8 cellular contexts compared by ENCODE assay signal in the genomic region with DNA sequence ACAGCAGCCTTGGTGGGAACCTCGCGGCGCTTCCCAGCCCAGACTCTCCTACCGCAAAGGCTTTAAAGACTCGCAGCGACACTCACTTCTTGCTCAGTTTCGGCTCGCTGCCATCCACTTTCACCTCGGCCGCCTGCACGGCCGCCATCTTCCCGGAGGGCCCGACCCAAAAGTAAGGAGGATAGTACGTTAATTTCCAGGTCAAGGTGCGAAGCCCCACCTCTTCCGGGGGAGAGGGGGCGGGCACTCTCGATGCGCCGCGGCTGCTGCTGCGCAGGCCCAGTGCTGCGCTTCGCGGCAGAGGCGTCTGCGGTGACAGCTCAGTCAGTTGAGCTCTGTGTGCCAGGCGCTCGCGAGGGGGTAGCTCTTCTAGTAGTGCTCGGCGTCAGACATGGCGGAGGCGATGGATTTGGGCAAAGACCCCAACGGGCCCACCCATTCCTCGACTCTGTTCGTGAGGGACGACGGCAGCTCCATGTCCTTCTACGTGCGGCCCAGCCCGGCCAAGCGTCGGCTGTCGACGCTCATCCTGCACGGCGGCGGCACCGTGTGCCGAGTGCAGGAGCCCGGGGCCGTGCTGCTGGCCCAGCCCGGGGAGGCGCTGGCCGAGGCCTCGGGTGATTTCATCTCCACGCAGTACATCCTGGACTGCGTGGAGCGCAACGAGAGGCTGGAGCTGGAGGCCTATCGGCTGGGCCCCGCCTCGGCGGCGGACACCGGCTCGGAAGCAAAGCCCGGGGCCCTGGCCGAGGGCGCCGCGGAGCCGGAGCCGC. TPM values are rescaled to one million over a fixed set of nuclear protein-coding genes. Genes with fewer than 3 reads are reported as not detected.
DNase-seq lines count a peak whose midpoint lies in the region; ATAC-seq and TF ChIP-seq lines count a peak whose summit lies in the region.

A gene (minus strand): TSS at position 174 of the 773 bp plus-strand sequence. CDS start 26 bp downstream, at position 148.
A gene with protein sequence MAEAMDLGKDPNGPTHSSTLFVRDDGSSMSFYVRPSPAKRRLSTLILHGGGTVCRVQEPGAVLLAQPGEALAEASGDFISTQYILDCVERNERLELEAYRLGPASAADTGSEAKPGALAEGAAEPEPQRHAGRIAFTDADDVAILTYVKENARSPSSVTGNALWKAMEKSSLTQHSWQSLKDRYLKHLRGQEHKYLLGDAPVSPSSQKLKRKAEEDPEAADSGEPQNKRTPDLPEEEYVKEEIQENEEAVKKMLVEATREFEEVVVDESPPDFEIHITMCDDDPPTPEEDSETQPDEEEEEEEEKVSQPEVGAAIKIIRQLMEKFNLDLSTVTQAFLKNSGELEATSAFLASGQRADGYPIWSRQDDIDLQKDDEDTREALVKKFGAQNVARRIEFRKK (plus strand): TSS at position 282 of the 773 bp plus-strand sequence. CDS start 110 bp downstream, at position 392.

- no peak within 1 kb of the TSS for H2BK12ac ChIP-seq in trophoblast cell (ENCODE audit: low read length)

- intact Hi-C loops in transverse colon (cut with DNase I; ENCODE audit: low total_unique reads) = loop anchor here (5.0 kb wide), 1 partner anchor 215 kb away; a partner anchor contains a TSS

- no peak for TF ChIP-seq CTCF in GM12864 (IDR thresholded peaks at IDR 0.05; ENCODE audit: low read depth, low read length, missing control alignments)
- no peak for TF ChIP-seq CTCF in cardiac muscle cell (IDR thresholded peaks at IDR 0.05; ENCODE audit: low read depth, low read length)
- TF ChIP-seq CTCF in transverse colon (IDR thresholded peaks at IDR 0.05) = peak in 1 of 5 experiments; percentile 3

- no peak for TF ChIP-seq EP300 in transverse colon (IDR thresholded peaks at IDR 0.05; ENCODE audit: low read depth)

- in situ Hi-C loops in transverse colon (cut with MboI; ENCODE audit: low pct_ligation_motif_present in 1 of 4, low pct_unique_long_range_greater_than_20kb in 1 of 4, low sequenced_read_pairs in 3 of 4) = loop anchor here in 2 of 4 donors (5.0 to 25.0 kb wide), 3 partner anchors 115 to 1540 kb away; a partner anchor contains a TSS

- H2BK120ac ChIP-seq in trophoblast cell (ENCODE audit: insufficient read depth, low read length, poor library complexity) = peak within 1 kb of the TSS; percentile 45

- DNase-seq in GM12864 (ENCODE audit: low read depth) (peak; percentile 85), NCI-H1417 (lab: John Stamatoyannopoulos, UW) (peak; percentile 85 to 93 (median 86)), SW480 (ENCODE audit: low spot score) (peak; percentile 93), adipocyte (ENCODE audit: low read depth) (peak; percentile 97), cardiac muscle cell (ENCODE audit: low read depth in 1 of 2, low spot score in 1 of 2) (peak; percentile 92 to 93), trophoblast cell (peak; percentile 94 to 96), transverse colon (peak; percentile 96)

- peak; percentile 98 for TF ChIP-seq POLR2A in transverse colon (IDR thresholded peaks at IDR 0.05)

- peak within 1 kb of the TSS; percentile 82 for H3K14ac ChIP-seq in trophoblast cell (ENCODE audit: low read length)

- no CpG with 5 or more reads among the region's 76 CpGs for WGBS in trophoblast cell (ENCODE audit: extremely low coverage, insufficient coverage, insufficient read length)
- WGBS in transverse colon (ENCODE audit: low coverage in 1 of 2), 2 donors = 0% methylated on average over 53 of the region's 76 CpGs; no CpG with 5 or more reads in 1 of the 2 donors

- no peak within 1 kb of the TSS for H3K23ac ChIP-seq in trophoblast cell (ENCODE audit: low read length)

- H4K91ac ChIP-seq in trophoblast cell (ENCODE audit: low read depth, low read length) = peak within 1 kb of the TSS; percentile 62

- peak within 1 kb of the TSS; percentile 73 for H2AK5ac ChIP-seq in trophoblast cell (ENCODE audit: low read length)

- peak within 1 kb of the TSS; percentile 59 for H2AFZ ChIP-seq in trophoblast cell (ENCODE audit: insufficient read depth, low read length, poor library complexity)

- ATAC-seq in HG02759 (IDR thresholded peaks at IDR 0.05; ENCODE audit: unreplicated experiment) = peak; percentile 84

- peak within 1 kb of the TSS; percentile 89 for H3K4ac ChIP-seq in trophoblast cell (ENCODE audit: low read depth, low read length)

- H3K9ac ChIP-seq in adipocyte (ENCODE audit: low read length) = peak within 1 kb of the TSS; percentile 99
- peak within 1 kb of the TSS; percentile 93 for H3K9ac ChIP-seq in trophoblast cell (ENCODE audit: low read length)

- peak within 1 kb of the TSS; percentile 78 for H3K4me2 ChIP-seq in trophoblast cell (ENCODE audit: low read length)

- H3K4me1 ChIP-seq in adipocyte (ENCODE audit: control insufficient read depth, insufficient read depth, low read length) = peaks cover 46% of the 10 kb centered on the region
- H3K4me1 ChIP-seq in cardiac muscle cell (ENCODE audit: low read depth) = peaks cover 17% of the 10 kb centered on the region
- H3K4me1 ChIP-seq in trophoblast cell (ENCODE audit: control insufficient read depth in 1 of 2, insufficient read depth in 2 of 2, low read length in 2 of 2) = peaks cover 3 to 13% of the 10 kb centered on the region in 2 experiments
- peaks cover 25 to 58% (median 41%) of the 10 kb centered on the region in 4 donors for H3K4me1 ChIP-seq in transverse colon

- peaks cover 26% of the 10 kb centered on the region for H3K36me3 ChIP-seq in adipocyte (ENCODE audit: control insufficient read depth, insufficient read depth, low read length, severe bottlenecking)
- peaks cover 12% of the 10 kb centered on the region for H3K36me3 ChIP-seq in cardiac muscle cell
- peaks cover 6 to 9% of the 10 kb centered on the region in 2 experiments for H3K36me3 ChIP-seq in trophoblast cell (ENCODE audit: control insufficient read depth in 1 of 2, insufficient read depth in 2 of 2, low read length in 2 of 2)
- H3K36me3 ChIP-seq in transverse colon = no peaks in the 10 kb centered on the region

- peaks cover 14% of the 10 kb centered on the region for H3K79me1 ChIP-seq in trophoblast cell (ENCODE audit: low read length)

- H3K4me3 ChIP-seq in GM12864 (ENCODE audit: low read depth, low read length) = peak within 1 kb of the TSS; percentile 80
- peak within 1 kb of the TSS; percentile 99 for H3K4me3 ChIP-seq in adipocyte (ENCODE audit: low read length)
- H3K4me3 ChIP-seq in cardiac muscle cell = peak within 1 kb of the TSS; percentile 61
- H3K4me3 ChIP-seq in trophoblast cell (ENCODE audit: low read depth, low read length) = peak within 1 kb of the TSS; percentile 91
- H3K4me3 ChIP-seq in transverse colon = peak within 1 kb of the TSS; percentile 86 to 100 (median 97)

- H3K9me3 ChIP-seq in adipocyte (ENCODE audit: control insufficient read depth, low read length) (no peaks in the 10 kb centered on the region), cardiac muscle cell (ENCODE audit: low read depth) (no peaks in the 10 kb centered on the region), trophoblast cell (ENCODE audit: insufficient read depth, low read depth, low read length) (no peaks in the 10 kb centered on the region), transverse colon (no peaks in the 10 kb centered on the region)

- peak within 1 kb of the TSS; percentile 68 for H2BK5ac ChIP-seq in trophoblast cell (ENCODE audit: low read depth, low read length, poor library complexity)

- H4K12ac ChIP-seq in trophoblast cell (ENCODE audit: low read depth, low read length) = peak within 1 kb of the TSS; percentile 56

- H3K27ac ChIP-seq in cardiac muscle cell (peak within 1 kb of the TSS; percentile 85), trophoblast cell (ENCODE audit: low read depth, low read length) (peak within 1 kb of the TSS; percentile 60), transverse colon (peak within 1 kb of the TSS; percentile 97 to 99 (median 98))

- no peaks in the 10 kb centered on the region for H3K27me3 ChIP-seq in adipocyte (replicated peaks; ENCODE audit: control insufficient read depth, insufficient read depth, low read length)
- H3K27me3 ChIP-seq in cardiac muscle cell = no peaks in the 10 kb centered on the region
- H3K27me3 ChIP-seq in trophoblast cell (ENCODE audit: insufficient read depth, low read length) = no peaks in the 10 kb centered on the region
- H3K27me3 ChIP-seq in transverse colon = no peaks in the 10 kb centered on the region

- peak within 1 kb of the TSS; percentile 88 for H4K8ac ChIP-seq in trophoblast cell (ENCODE audit: low read depth, low read length)

- peak within 1 kb of the TSS; percentile 38 for H3K18ac ChIP-seq in trophoblast cell (ENCODE audit: low read length)

- peaks cover 18% of the 10 kb centered on the region for H3K79me2 ChIP-seq in trophoblast cell (ENCODE audit: control insufficient read depth, insufficient read depth, low read length, poor library complexity)

RNA-seq across cellular contexts. Expression of the first gene that starts in this region (rescaled TPM):
- total RNA-seq in cardiac muscle cell (106 and 114 TPM in 2 replicates), transverse colon (10 to 100 TPM; 15.3 to 86.5 (median 76.4) TPM)
- 132 and 160 TPM in 2 replicates for polyA plus RNA-seq in cardiac muscle cell
- 102 TPM in 2 replicates for polyA plus RNA-seq in trophoblast cell (2013)

RNA-seq across cellular contexts. Expression of the second gene that starts in this region (rescaled TPM):
- 45.3 and 79.8 TPM in 2 replicates for total RNA-seq in cardiac muscle cell
- polyA plus RNA-seq in cardiac muscle cell = 66.6 and 85.1 TPM in 2 replicates
- 24.5 and 24.6 TPM in 2 replicates for polyA plus RNA-seq in trophoblast cell (2013)
- 10 to 100 TPM; 20.9 to 50.0 (median 36.3) TPM for total RNA-seq in transverse colon

Comparison
In these comparisons a context has a peak if more than half of its experiments do, and no peak if none do; other contexts are left out.
1. Peak in every context shown above with its lines: DNase-seq, ATAC-seq, H3K4me3 ChIP-seq and H3K27ac ChIP-seq.